In genomic region chr12:119082496-119082895, GRCh38 we compare ENCODE assay signal across 17 cellular contexts.
DNase-seq lines count a peak whose midpoint lies in the region; ATAC-seq and TF ChIP-seq lines count a peak whose summit lies in the region.
"Had no signal": no experiment of that assay in that cellular context is flagged by ENCODE, and none has a peak within 500 bp of the region (broad histone marks: within the 10 kb centered on the region; RNA-seq: fewer than 3 reads in every experiment).

No MANE protein-coding gene starts in this region.

- H3K27ac Mint-ChIP-seq in WTC11 = no peak overlapping the region
- H3K27ac Mint-ChIP-seq: CD14-positive monocyte, mesothelial cell of epicardium, T-helper 17 cell had no signal

- DNase-seq in Right ventricle myocardium inferior (ENCODE audit: missing footprints) (peak; percentile 77), right atrium auricular region (ENCODE audit: low spot score) (no peak), WTC11 (ENCODE audit: low spot score) (no peak), left cardiac atrium (peak; percentile 61), upper lobe of right lung (no peak), NCI-H2171 treated with DMSO at 0.1 percent for 48 hours (lab: John Stamatoyannopoulos, UW) (no peak), GM10248 (ENCODE audit: extremely low spot score) (no peak)
- DNase-seq: kidney, NCI-H2081 treated with DMSO at 0.1 percent for 48 hours, stomach, T-helper 17 cell, uterus had no signal

- H3K4me3 ChIP-seq in right atrium auricular region = no peak overlapping the region
- H3K4me3 ChIP-seq in upper lobe of right lung = no peak overlapping the region
- H3K4me3 ChIP-seq: A549, stomach, uterus had no signal

- CTCF ChIA-PET in WTC11 (lab: Charles Lee) = interaction anchor here (0.8 to 1.9 kb wide), 4 partner anchors 10 to 331 kb away, joined by 3 to 4 read pairs (median 3); no protein-coding TSS in a partner anchor
- CTCF ChIA-PET in GM10248 (lab: Yijun Ruan, JAX) = interaction anchor here (0.8 kb wide), 1 partner anchor 45 kb away, joined by 3 read pairs; no protein-coding TSS in a partner anchor

- H3K27me3 Mint-ChIP-seq in WTC11 (ENCODE audit: low read depth) = no peaks in the 10 kb centered on the region; the same call in 1 of the 2 replicates

- no peaks in the 10 kb centered on the region for H3K27me3 ChIP-seq in right atrium auricular region
- peaks cover 7% of the 10 kb centered on the region for H3K27me3 ChIP-seq in upper lobe of right lung
- H3K27me3 ChIP-seq: uterus had no signal

- H3K36me3 Mint-ChIP-seq in WTC11 = no peaks in the 10 kb centered on the region
- H3K36me3 Mint-ChIP-seq: CD14-positive monocyte, mesothelial cell of epicardium had no signal

- no peaks in the 10 kb centered on the region; the same call in 1 of the 2 replicates for H3K9me3 Mint-ChIP-seq in WTC11
- H3K9me3 Mint-ChIP-seq: CD14-positive monocyte, mesothelial cell of epicardium, neural crest cell had no signal

- TF ChIP-seq CTCF in right atrium auricular region (IDR thresholded peaks at IDR 0.05) (no peak), WTC11 (IDR thresholded peaks at IDR 0.05) (no peak), upper lobe of right lung (IDR thresholded peaks at IDR 0.05) (no peak), GM10248 (IDR thresholded peaks at IDR 0.05; ENCODE audit: control extremely low read depth, extremely low read depth, low read depth, missing control alignments) (no peak)

- ATAC-seq in Right ventricle myocardium inferior (peak; percentile 93), WTC11 (peak; percentile 43; the same call in 1 of the 2 replicates), left cardiac atrium (peak; percentile 70 to 98), upper lobe of right lung (peak; percentile 60), GM21390 (IDR thresholded peaks at IDR 0.05; ENCODE audit: unreplicated experiment) (no peak)
- ATAC-seq: A549, T-helper 17 cell had no signal

- H3K27ac ChIP-seq in right atrium auricular region = peak overlapping the region in 1 of 2 donors; percentile 21
- no peak overlapping the region for H3K27ac ChIP-seq in upper lobe of right lung
- H3K27ac ChIP-seq: A549, stomach, uterus had no signal

- H3K4me1 ChIP-seq in right atrium auricular region (peaks cover 0 to 7% of the 10 kb centered on the region in 2 donors), upper lobe of right lung (no peaks in the 10 kb centered on the region)
- H3K4me1 ChIP-seq: A549, stomach, uterus had no signal

- intact Hi-C loops in Right ventricle myocardium inferior (cut with DNase I) (no loop called here), left cardiac atrium (cut with DNase I) (loop anchor here in 1 of 2 donors (2.0 kb wide), 1 partner anchor 62 kb away; no protein-coding TSS in a partner anchor), upper lobe of right lung (cut with DNase I) (no loop called here)

- H3K4me3 Mint-ChIP-seq in WTC11 = no peak overlapping the region
- H3K4me3 Mint-ChIP-seq: CD14-positive monocyte, mesothelial cell of epicardium, neural crest cell, T-helper 17 cell had no signal

- H3K4me1 Mint-ChIP-seq in WTC11 = peaks cover 35% of the 10 kb centered on the region
- H3K4me1 Mint-ChIP-seq: CD14-positive monocyte, mesothelial cell of epicardium, T-helper 17 cell had no signal

- no peaks in the 10 kb centered on the region for H3K9me3 ChIP-seq in right atrium auricular region
- no peaks in the 10 kb centered on the region for H3K9me3 ChIP-seq in upper lobe of right lung
- H3K9me3 ChIP-seq: A549, stomach, uterus had no signal

- POLR2A ChIA-PET in WTC11 (lab: Charles Lee) = no interaction called here
- POLR2A ChIA-PET in GM10248 (lab: Yijun Ruan, JAX) = no interaction called here

- H3K36me3 ChIP-seq in right atrium auricular region (no peaks in the 10 kb centered on the region), upper lobe of right lung (no peaks in the 10 kb centered on the region)
- H3K36me3 ChIP-seq: stomach, uterus had no signal

TF ChIP-seq in WTC11, 78 proteins besides CTCF, POLR2A, EP300 and RAD21:
- no peak for TF ChIP-seq TP53 (CRISPR knock-in tag; IDR thresholded peaks at IDR 0.05)
- no peak for TF ChIP-seq HMGA2 (CRISPR knock-in tag; IDR thresholded peaks at IDR 0.05)
- TF ChIP-seq NFE2L1 (CRISPR knock-in tag; IDR thresholded peaks at IDR 0.05) = no peak
TF ChIP-seq in WTC11: peak in this region for 0.

Comparison
In these comparisons a context has a peak if more than half of its experiments do, and no peak if none do; other contexts are left out.
1. DNase-seq: peak in Right ventricle myocardium inferior (single experiment) and left cardiac atrium (single experiment); none in right atrium auricular region (single experiment), WTC11 (single experiment), upper lobe of right lung (single experiment), NCI-H2171 treated with DMSO at 0.1 percent for 48 hours (single experiment) and GM10248 (single experiment).